In the genomic region with DNA sequence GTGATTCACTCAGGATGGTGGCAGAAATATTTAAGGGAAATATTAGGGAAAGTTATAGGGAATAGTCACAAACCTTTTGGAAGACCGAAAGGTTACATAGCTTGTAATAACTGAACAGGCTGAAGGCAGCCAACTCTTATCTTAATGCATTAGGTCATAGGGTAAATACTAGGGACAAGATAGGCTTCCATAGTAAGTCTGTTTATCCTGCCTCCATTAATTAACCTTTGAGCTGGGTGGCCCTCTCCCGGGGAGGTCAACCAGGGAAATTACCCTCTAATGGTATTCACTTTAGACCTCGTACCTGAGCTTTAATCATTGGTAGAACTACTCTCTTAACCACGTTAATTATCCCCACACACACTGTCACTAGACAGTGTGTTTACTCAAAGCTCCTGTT, we compare ENCODE assay signal across 35 cellular contexts.
"Had no signal": no experiment of that assay in that cellular context is flagged by ENCODE, and none has a peak within 500 bp of the region (broad histone marks: within the 10 kb centered on the region; RNA-seq: fewer than 3 reads in every experiment).

No MANE protein-coding gene starts in this region.

- H3K27me3 ChIP-seq: adrenal gland, body of pancreas, esophagus squamous epithelium, gastroesophageal sphincter, heart right ventricle had no signal

- H3K4me3 Mint-ChIP-seq: activated CD4-positive, alpha-beta memory T cell treated with anti-CD3 and anti-CD28 coated beads for 36 hours; activated CD4-positive, alpha-beta T cell treated with anti-CD3 and anti-CD28 coated beads for 36 hours; activated CD4-positive, alpha-beta T cell treated with anti-CD3 and anti-CD28 coated beads, Interleukin-2, amount 10 ng/mL, durations not matched to agents 24 days and 14 days; activated CD8-positive, alpha-beta memory T cell treated with anti-CD3 and anti-CD28 coated beads, Interleukin-2, amount 10 ng/mL, durations not matched to agents 7 days and 5 days; activated CD8-positive, alpha-beta T cell treated with anti-CD3 and anti-CD28 coated beads, Interleukin-2, amount 10 ng/mL, durations not matched to agents 7 days and 5 days; activated naive CD4-positive, alpha-beta T cell treated with anti-CD3 and anti-CD28 coated beads for 36 hours; activated naive CD4-positive, alpha-beta T cell treated with anti-CD3 and anti-CD28 coated beads, Interleukin-2, amount 50 U/mL, for 24 hours; activated naive CD8-positive, alpha-beta T cell treated with anti-CD3 and anti-CD28 coated beads for 36 hours; activated naive CD8-positive, alpha-beta T cell treated with anti-CD3 and anti-CD28 coated beads, Interleukin-2, amount 50 U/mL, for 24 hours; activated T-helper 1 cell treated with anti-CD3 and anti-CD28 coated beads, Interleukin-12 subunit alpha, Interleukin-12 subunit beta, Interleukin-2, Interleukin-4 antibody, amounts not matched to agents 30 ng/mL and 10 ng/mL and 1 ng/mL, durations not matched to agents 14 hours and 24 hours and 36 hours; effector memory CD8-positive, alpha-beta T cell; T-helper 17 cell had no signal

- FAIRE-seq: colon, endometrium, endothelial cell of umbilical vein had no signal

- H3K36me3 ChIP-seq: adrenal gland, esophagus squamous epithelium, gastroesophageal sphincter, heart right ventricle had no signal

- ATAC-seq: activated CD4-positive, alpha-beta T cell treated with anti-CD3 and anti-CD28 coated beads for 36 hours; activated CD8-positive, alpha-beta memory T cell treated with anti-CD3 and anti-CD28 coated beads, Interleukin-2, amount 10 ng/mL, durations not matched to agents 7 days and 5 days; activated CD8-positive, alpha-beta T cell treated with anti-CD3 and anti-CD28 coated beads, Interleukin-2, amount 10 ng/mL, durations not matched to agents 7 days and 5 days; activated naive CD8-positive, alpha-beta T cell treated with anti-CD3 and anti-CD28 coated beads, Interleukin-2, amount 50 U/mL, for 24 hours; body of pancreas; effector memory CD8-positive, alpha-beta T cell; gastroesophageal sphincter; heart right ventricle; T-helper 17 cell had no signal

- H3K4me1 ChIP-seq: adrenal gland, body of pancreas, esophagus squamous epithelium, gastroesophageal sphincter, heart right ventricle had no signal

- DNase-seq: activated CD4-positive, alpha-beta memory T cell treated with anti-CD3 and anti-CD28 coated beads for 36 hours; activated CD4-positive, alpha-beta T cell treated with anti-CD3 and anti-CD28 coated beads for 36 hours; activated CD4-positive, alpha-beta T cell treated with anti-CD3 and anti-CD28 coated beads, Interleukin-2, amount 10 ng/mL, durations not matched to agents 24 days and 14 days; activated CD4-positive, CD25-positive, alpha-beta regulatory T cell; activated CD4-positive, CD25-positive, alpha-beta regulatory T cell treated with anti-CD3 and anti-CD28 coated beads, Interleukin-2, amount 50 U/mL, for 72 hours; activated CD8-positive, alpha-beta memory T cell treated with anti-CD3 and anti-CD28 coated beads, Interleukin-2, amount 10 ng/mL, durations not matched to agents 7 days and 5 days; activated CD8-positive, alpha-beta memory T cell treated with anti-CD3 and anti-CD28 coated beads, Interleukin-2, amount 50 U/mL, for 4 hours; activated CD8-positive, alpha-beta T cell treated with anti-CD3 and anti-CD28 coated beads, Interleukin-2, amount 10 ng/mL, durations not matched to agents 7 days and 5 days; activated effector memory CD4-positive, alpha-beta T cell treated with anti-CD3 and anti-CD28 coated beads, Interleukin-2, amount 50 U/mL, for 16 hours; activated naive CD4-positive, alpha-beta T cell treated with anti-CD3 and anti-CD28 coated beads for 36 hours; activated naive CD8-positive, alpha-beta T cell treated with anti-CD3 and anti-CD28 coated beads for 36 hours; activated naive CD8-positive, alpha-beta T cell treated with anti-CD3 and anti-CD28 coated beads, Interleukin-2, amount 50 U/mL, for 24 hours; activated T-cell treated with anti-CD3 and anti-CD28 coated beads, Interleukin-2, amount 50 U/mL, for 1 hour; activated T-cell treated with anti-CD3 and anti-CD28 coated beads, Interleukin-2, amount 50 U/mL, for 48 hours; adrenal gland; amygdala; aorta; body of pancreas; caudate nucleus; cortex of kidney; dermis blood vessel endothelial cell; effector CD4-positive, alpha-beta T cell; effector memory CD8-positive, alpha-beta T cell; esophagus squamous epithelium; foreskin melanocyte; heart right ventricle; T-helper 17 cell had no signal

- H3K27ac Mint-ChIP-seq: activated CD4-positive, alpha-beta memory T cell treated with anti-CD3 and anti-CD28 coated beads for 36 hours; activated CD4-positive, alpha-beta T cell treated with anti-CD3 and anti-CD28 coated beads for 36 hours; activated CD4-positive, alpha-beta T cell treated with anti-CD3 and anti-CD28 coated beads, Interleukin-2, amount 10 ng/mL, durations not matched to agents 24 days and 14 days; activated CD8-positive, alpha-beta memory T cell treated with anti-CD3 and anti-CD28 coated beads, Interleukin-2, amount 10 ng/mL, durations not matched to agents 7 days and 5 days; activated CD8-positive, alpha-beta T cell treated with anti-CD3 and anti-CD28 coated beads, Interleukin-2, amount 10 ng/mL, durations not matched to agents 7 days and 5 days; activated naive CD4-positive, alpha-beta T cell treated with anti-CD3 and anti-CD28 coated beads for 36 hours; activated naive CD4-positive, alpha-beta T cell treated with anti-CD3 and anti-CD28 coated beads, Interleukin-2, amount 50 U/mL, for 24 hours; activated naive CD8-positive, alpha-beta T cell treated with anti-CD3 and anti-CD28 coated beads for 36 hours; activated naive CD8-positive, alpha-beta T cell treated with anti-CD3 and anti-CD28 coated beads, Interleukin-2, amount 50 U/mL, for 24 hours; activated T-helper 1 cell treated with anti-CD3 and anti-CD28 coated beads, Interleukin-12 subunit alpha, Interleukin-12 subunit beta, Interleukin-2, Interleukin-4 antibody, amounts not matched to agents 30 ng/mL and 10 ng/mL and 1 ng/mL, durations not matched to agents 14 hours and 24 hours and 36 hours; activated T-helper 2 cell treated with anti-CD3 and anti-CD28 coated beads, Interferon-gamma antibody, Interleukin-2, Interleukin-4, amounts not matched to agents 10 μg/mL and 5 μg/mL and 100 μg/mL, durations not matched to agents 14 hours and 24 hours and 36 hours; effector memory CD8-positive, alpha-beta T cell; T-helper 17 cell had no signal

- H3K9me3 Mint-ChIP-seq: activated CD4-positive, alpha-beta memory T cell treated with anti-CD3 and anti-CD28 coated beads for 36 hours; activated naive CD4-positive, alpha-beta T cell treated with anti-CD3 and anti-CD28 coated beads for 36 hours; activated naive CD4-positive, alpha-beta T cell treated with anti-CD3 and anti-CD28 coated beads, Interleukin-2, amount 50 U/mL, for 24 hours; activated naive CD8-positive, alpha-beta T cell treated with anti-CD3 and anti-CD28 coated beads for 36 hours; activated naive CD8-positive, alpha-beta T cell treated with anti-CD3 and anti-CD28 coated beads, Interleukin-2, amount 50 U/mL, for 24 hours; activated T-helper 1 cell treated with anti-CD3 and anti-CD28 coated beads, Interleukin-12 subunit alpha, Interleukin-12 subunit beta, Interleukin-2, Interleukin-4 antibody, amounts not matched to agents 30 ng/mL and 10 ng/mL and 1 ng/mL, durations not matched to agents 14 hours and 24 hours and 36 hours; activated T-helper 2 cell treated with anti-CD3 and anti-CD28 coated beads, Interferon-gamma antibody, Interleukin-2, Interleukin-4, amounts not matched to agents 10 μg/mL and 5 μg/mL and 100 μg/mL, durations not matched to agents 14 hours and 24 hours and 36 hours had no signal

- H3K36me3 Mint-ChIP-seq: activated CD4-positive, alpha-beta memory T cell treated with anti-CD3 and anti-CD28 coated beads for 36 hours; activated CD8-positive, alpha-beta memory T cell treated with anti-CD3 and anti-CD28 coated beads, Interleukin-2, amount 10 ng/mL, durations not matched to agents 7 days and 5 days; activated naive CD4-positive, alpha-beta T cell treated with anti-CD3 and anti-CD28 coated beads, Interleukin-2, amount 50 U/mL, for 24 hours; activated naive CD8-positive, alpha-beta T cell treated with anti-CD3 and anti-CD28 coated beads for 36 hours had no signal

- H3K27ac ChIP-seq: adrenal gland, body of pancreas, epithelial cell of prostate, esophagus squamous epithelium, gastroesophageal sphincter, heart right ventricle had no signal

- H3K4me1 Mint-ChIP-seq: activated CD4-positive, alpha-beta T cell treated with anti-CD3 and anti-CD28 coated beads for 36 hours; activated CD4-positive, alpha-beta T cell treated with anti-CD3 and anti-CD28 coated beads, Interleukin-2, amount 10 ng/mL, durations not matched to agents 24 days and 14 days; activated CD8-positive, alpha-beta memory T cell treated with anti-CD3 and anti-CD28 coated beads, Interleukin-2, amount 10 ng/mL, durations not matched to agents 7 days and 5 days; activated naive CD4-positive, alpha-beta T cell treated with anti-CD3 and anti-CD28 coated beads, Interleukin-2, amount 50 U/mL, for 24 hours; activated naive CD8-positive, alpha-beta T cell treated with anti-CD3 and anti-CD28 coated beads for 36 hours; activated naive CD8-positive, alpha-beta T cell treated with anti-CD3 and anti-CD28 coated beads, Interleukin-2, amount 50 U/mL, for 24 hours; T-helper 17 cell had no signal

- H3K9me3 ChIP-seq: adrenal gland, body of pancreas, esophagus squamous epithelium, gastroesophageal sphincter had no signal

- H3K4me3 ChIP-seq: adrenal gland, body of pancreas, esophagus squamous epithelium, gastroesophageal sphincter, heart right ventricle had no signal

- H3K27me3 Mint-ChIP-seq: activated CD4-positive, alpha-beta memory T cell treated with anti-CD3 and anti-CD28 coated beads for 36 hours; activated CD4-positive, alpha-beta T cell treated with anti-CD3 and anti-CD28 coated beads for 36 hours; activated CD4-positive, alpha-beta T cell treated with anti-CD3 and anti-CD28 coated beads, Interleukin-2, amount 10 ng/mL, durations not matched to agents 24 days and 14 days; activated CD8-positive, alpha-beta memory T cell treated with anti-CD3 and anti-CD28 coated beads, Interleukin-2, amount 10 ng/mL, durations not matched to agents 7 days and 5 days; activated naive CD4-positive, alpha-beta T cell treated with anti-CD3 and anti-CD28 coated beads, Interleukin-2, amount 50 U/mL, for 24 hours; activated naive CD8-positive, alpha-beta T cell treated with anti-CD3 and anti-CD28 coated beads for 36 hours; activated naive CD8-positive, alpha-beta T cell treated with anti-CD3 and anti-CD28 coated beads, Interleukin-2, amount 50 U/mL, for 24 hours; effector memory CD8-positive, alpha-beta T cell; T-helper 17 cell had no signal
